18 cellular contexts compared by ENCODE assay signal in the genomic region with DNA sequence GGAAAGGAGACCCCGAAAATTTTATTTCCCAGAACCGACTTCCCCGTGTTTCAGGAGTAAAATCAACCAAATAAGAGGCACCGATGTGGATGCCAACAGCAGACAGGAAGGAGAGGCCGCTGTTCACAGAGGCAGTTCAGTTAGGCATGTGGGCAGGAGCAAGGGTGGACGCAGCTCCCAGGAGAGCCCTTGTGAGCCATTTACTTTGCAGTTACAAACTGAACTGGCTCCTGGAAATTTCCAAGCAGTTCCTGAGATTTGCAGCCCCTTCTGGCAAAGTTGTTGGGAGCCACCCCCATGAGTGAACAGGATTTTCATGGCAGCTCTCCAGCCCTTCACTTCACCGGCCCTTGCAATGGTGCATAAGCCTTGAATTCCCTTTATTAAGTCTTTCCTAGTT.
"Had no signal": no experiment of that assay in that cellular context is flagged by ENCODE, and none has a peak within 500 bp of the region (broad histone marks: within the 10 kb centered on the region; RNA-seq: fewer than 3 reads in every experiment).

No MANE protein-coding gene starts in this region.

- H3K27me3 ChIP-seq: colonic mucosa, esophagus muscularis mucosa, neural progenitor cell, ovary, stomach had no signal

- H3K9me3 Mint-ChIP-seq: activated naive CD4-positive, alpha-beta T cell treated with anti-CD3 and anti-CD28 coated beads, Interleukin-2, amount 10 ng/mL, durations not matched to agents 7 days and 5 days; neural progenitor cell had no signal

- H3K4me3 ChIP-seq: colonic mucosa, esophagus muscularis mucosa, neural progenitor cell, ovary, stomach, thoracic aorta had no signal

- H3K27ac Mint-ChIP-seq: neural progenitor cell had no signal

- H3K36me3 ChIP-seq: colonic mucosa, esophagus muscularis mucosa, neural progenitor cell, ovary, stomach, thoracic aorta had no signal

- H3K9me3 ChIP-seq: colonic mucosa, esophagus muscularis mucosa, ovary, stomach, thoracic aorta had no signal

- H3K36me3 Mint-ChIP-seq: neural progenitor cell had no signal

- DNase-seq: activated CD4-positive, alpha-beta T cell treated with anti-CD3 and anti-CD28 coated beads, Interleukin-2, amount 50 U/mL, for 48 hours; activated CD4-positive, CD25-positive, alpha-beta regulatory T cell treated with anti-CD3 and anti-CD28 coated beads, Interleukin-2, amount 50 U/mL, for 72 hours; activated naive CD4-positive, alpha-beta T cell treated with anti-CD3 and anti-CD28 coated beads, Interleukin-2, amount 10 ng/mL, durations not matched to agents 7 days and 5 days; amniotic stem cell; caudate nucleus; colonic mucosa; foreskin fibroblast; hippocampal formation; kidney; ovary; stimulated activated CD4-positive, alpha-beta T cell treated with anti-CD3 and anti-CD28 coated beads, Interleukin-12 subunit alpha, Interleukin-12 subunit beta, amount 100 ng/mL, for 4 hours; stimulated activated CD4-positive, alpha-beta T cell treated with anti-CD3 and anti-CD28 coated beads, Interleukin-2, amount 100 ng/mL, for 24 hours; stomach; T-helper 1 cell; T1000 had no signal

- H3K4me1 ChIP-seq: colonic mucosa, neural progenitor cell had no signal

- H3K4me3 Mint-ChIP-seq: activated naive CD4-positive, alpha-beta T cell treated with anti-CD3 and anti-CD28 coated beads, Interleukin-2, amount 10 ng/mL, durations not matched to agents 7 days and 5 days; neural progenitor cell had no signal
